Comparison of ENCODE assay signal across 10 cellular contexts in the genomic region with DNA sequence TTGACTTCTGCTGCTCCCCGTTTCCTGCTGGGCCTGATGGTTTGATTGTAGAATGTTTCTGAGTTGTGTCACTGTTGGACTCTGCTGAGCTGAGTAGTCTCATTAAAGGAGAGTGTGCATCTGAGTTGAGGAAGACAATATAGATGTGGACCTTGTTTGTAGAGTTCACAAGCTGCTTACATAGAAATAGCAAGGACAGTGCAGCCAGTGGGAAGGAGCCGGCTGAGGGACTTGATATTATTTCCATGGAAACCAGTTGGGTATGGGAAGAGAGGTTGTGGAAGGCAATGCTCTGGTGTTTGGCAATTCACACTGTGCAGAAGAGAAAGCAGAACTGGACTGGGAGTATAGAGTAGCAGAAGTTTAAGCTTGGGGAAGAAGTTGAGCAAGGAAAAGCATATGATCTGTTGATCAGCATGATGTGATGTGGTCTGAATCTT. TPM values are rescaled to one million over a fixed set of nuclear protein-coding genes. Genes with fewer than 3 reads are reported as not detected.
DNase-seq lines count a peak whose midpoint lies in the region; ATAC-seq and TF ChIP-seq lines count a peak whose summit lies in the region.
"Had no signal": no experiment of that assay in that cellular context is flagged by ENCODE, and none has a peak within 500 bp of the region (broad histone marks: within the 10 kb centered on the region; RNA-seq: fewer than 3 reads in every experiment).

No MANE protein-coding gene starts in this region.

- no peak overlapping the region for H3K9ac ChIP-seq in IMR-90 (ENCODE audit: low read depth, low read length)

- no peak overlapping the region for H2BK20ac ChIP-seq in IMR-90 (ENCODE audit: low read depth, low read length)

- WGBS in IMR-90 (ENCODE audit: extremely low coverage in 2 of 2, insufficient read length in 1 of 2), 2 experiments = 31% methylated on average over 2 of the region's 2 CpGs; no CpG with 5 or more reads in 1 of the 2 experiments

- ATAC-seq in IMR-90 (ENCODE audit: low read depth) = peak; percentile 31
- no peak for ATAC-seq in activated T-helper 17 cell treated with anti-CD3 and anti-CD28 coated beads, Interleukin-2, amount 50 U/mL, for 72 hours (replicated peaks)
- no peak for ATAC-seq in GM18867 (IDR thresholded peaks at IDR 0.05; ENCODE audit: unreplicated experiment)

- in situ Hi-C loops in IMR-90 (cut with MboI; ENCODE audit: low sequenced_read_pairs) = no loop called here

- H3K27me3 ChIP-seq in ACC112 (ENCODE audit: insufficient read depth, low read length) (no peaks in the 10 kb centered on the region), IMR-90 (ENCODE audit: control insufficient read depth, insufficient read depth, low read length) (no peaks in the 10 kb centered on the region), tibial artery (no peaks in the 10 kb centered on the region)

- no peak overlapping the region for H3K14ac ChIP-seq in IMR-90 (replicated peaks; ENCODE audit: low read depth, low read length)

- H4K91ac ChIP-seq in IMR-90 (ENCODE audit: insufficient read depth, low read depth, low read length) = no peak overlapping the region

- no peak for TF ChIP-seq POLR2A in IMR-90 (IDR thresholded peaks at IDR 0.05; ENCODE audit: low read depth, low read length)

- peak overlapping the region; percentile 96 for H3K27ac Mint-ChIP-seq in activated T-helper 17 cell treated with anti-CD3 and anti-CD28 coated beads, Interleukin-2, amount 50 U/mL, for 72 hours

- no peak overlapping the region for H3K4me2 ChIP-seq in IMR-90 (ENCODE audit: low read depth, low read length)

- CTCF ChIA-PET in IMR-90 (lab: Yijun Ruan, JAX) = no interaction called here

- BruUV-seq in IMR-90 (replicated peaks; lab: Mats Ljungman, UMichigan) = no TSS peak

- H2AFZ ChIP-seq in ACC112 (ENCODE audit: low read length, unreplicated experiment) (no peak overlapping the region), IMR-90 (replicated peaks; ENCODE audit: low read length, poor library complexity) (no peak overlapping the region)

- no peak overlapping the region for H4K5ac ChIP-seq in IMR-90 (ENCODE audit: low read depth, low read length)

- H3K9me3 ChIP-seq in IMR-90 (ENCODE audit: control insufficient read depth, insufficient read depth, low read length) (no peaks in the 10 kb centered on the region), tibial artery (no peaks in the 10 kb centered on the region)

- H4K20me1 ChIP-seq in IMR-90 (ENCODE audit: insufficient read depth, low read length) = peaks cover 85% of the 10 kb centered on the region

- dilution Hi-C loops in IMR-90 (cut with HindIII; ENCODE audit: low sequenced_read_pairs, unreplicated experiment) = no loop called here

- H3K4me3 ChIP-seq in ACC112 (ENCODE audit: low read depth, low read length) (no peak overlapping the region), IMR-90 (ENCODE audit: insufficient read depth, low read depth, low read length) (no peak overlapping the region), tibial artery (no peak overlapping the region)

- no peak for TF ChIP-seq RAD21 in IMR-90 (IDR thresholded peaks at IDR 0.05; ENCODE audit: low read length)

- no peak overlapping the region for H3K23ac ChIP-seq in IMR-90 (ENCODE audit: low read depth, low read length)

- POLR2A ChIA-PET in IMR-90 (lab: Charles Lee; ENCODE audit: unreplicated experiment) = no interaction called here

- H2AK5ac ChIP-seq in IMR-90 (ENCODE audit: low read depth, low read length) = 0 out of 2 replicates have a peak overlapping the region, but pooled peaks have one; percentile 7

- no peaks in the 10 kb centered on the region for H3K27me3 Mint-ChIP-seq in activated T-helper 17 cell treated with anti-CD3 and anti-CD28 coated beads, Interleukin-2, amount 50 U/mL, for 72 hours

- DNase-seq in IMR-90 (peak; percentile 51), kidney tubule cell (ENCODE audit: low spot score) (peak; percentile 42), tibial artery (no peak), iPS-NIHi11 (ENCODE audit: low spot score) (no peak), HuH-7 (ENCODE audit: low spot score) (no peak)
- DNase-seq: anterior cingulate cortex, DMS 273 treated with DMSO at 0.1 percent for 48 hours had no signal

- no peak overlapping the region for H2BK120ac ChIP-seq in IMR-90 (ENCODE audit: low read depth, low read length)

- peaks cover 12% of the 10 kb centered on the region for H3K36me3 Mint-ChIP-seq in activated T-helper 17 cell treated with anti-CD3 and anti-CD28 coated beads, Interleukin-2, amount 50 U/mL, for 72 hours (ENCODE audit: low read depth)

- no peak overlapping the region for H3K18ac ChIP-seq in IMR-90 (ENCODE audit: low read depth, low read length)

- H4K8ac ChIP-seq in IMR-90 (ENCODE audit: low read depth in 2 of 2, low read length in 2 of 2) = no peak overlapping the region

- peaks cover 42 to 80% of the 10 kb centered on the region in 2 experiments for H3K79me1 ChIP-seq in IMR-90 (ENCODE audit: low read depth in 1 of 2, low read length in 2 of 2)

- H3K9me3 Mint-ChIP-seq in activated T-helper 17 cell treated with anti-CD3 and anti-CD28 coated beads, Interleukin-2, amount 50 U/mL, for 72 hours = no peaks in the 10 kb centered on the region

- H3K27ac ChIP-seq in ACC112 (ENCODE audit: low read depth, low read length) (peak overlapping the region; percentile 62), IMR-90 (ENCODE audit: insufficient read depth, low read length) (no peak overlapping the region), tibial artery (no peak overlapping the region)

- no peak overlapping the region for H2BK15ac ChIP-seq in IMR-90 (ENCODE audit: low read depth, low read length)

- H3K79me2 ChIP-seq in ACC112 (ENCODE audit: control insufficient read depth, insufficient read depth, low read length, unreplicated experiment) = peaks cover 93% of the 10 kb centered on the region

- H3K9me1 ChIP-seq in IMR-90 (ENCODE audit: insufficient read depth, low read length) = peaks cover 34% of the 10 kb centered on the region

- H2AK9ac ChIP-seq in IMR-90 (replicated peaks; ENCODE audit: low read depth, low read length, poor library complexity) = no peak overlapping the region

- no peak for TF ChIP-seq CTCF in IMR-90 (conservative IDR thresholded peaks at IDR 0.05; ENCODE audit: low read depth, low read length)
- TF ChIP-seq CTCF in tibial artery (IDR thresholded peaks at IDR 0.05) = no peak

- no peak overlapping the region for H3K56ac ChIP-seq in IMR-90 (ENCODE audit: extremely low read depth, insufficient read depth, low read length)

- H3K4me1 Mint-ChIP-seq in activated T-helper 17 cell treated with anti-CD3 and anti-CD28 coated beads, Interleukin-2, amount 50 U/mL, for 72 hours = peaks cover 42% of the 10 kb centered on the region

- intact Hi-C loops in IMR-90 (cut with micrococcal nuclease) = no loop called here
- intact Hi-C loops in tibial artery (cut with DNase I; ENCODE audit: low total_unique reads) = no loop called here

- no peaks in the 10 kb centered on the region for H3K36me3 ChIP-seq in ACC112 (ENCODE audit: insufficient read depth, low read length)
- no peaks in the 10 kb centered on the region for H3K36me3 ChIP-seq in IMR-90 (ENCODE audit: control insufficient read depth, insufficient read depth, low read length)
- H3K36me3 ChIP-seq in tibial artery = no peaks in the 10 kb centered on the region

- peak overlapping the region; percentile 4 for H2BK5ac ChIP-seq in IMR-90 (ENCODE audit: low read depth, low read length, poor library complexity, severe bottlenecking)

- peaks cover 63% of the 10 kb centered on the region for H3K4me1 ChIP-seq in ACC112 (ENCODE audit: control insufficient read depth, insufficient read depth, low read length, unreplicated experiment)
- H3K4me1 ChIP-seq in IMR-90 (ENCODE audit: control insufficient read depth, insufficient read depth, low read length) = peaks cover 30% of the 10 kb centered on the region
- H3K4me1 ChIP-seq in tibial artery = peaks cover 0 to 87% (median 41%) of the 10 kb centered on the region in 4 donors

- no peak overlapping the region for H3K4ac ChIP-seq in IMR-90 (ENCODE audit: low read depth, low read length)

- peak overlapping the region; percentile 81 for H3K4me3 Mint-ChIP-seq in activated T-helper 17 cell treated with anti-CD3 and anti-CD28 coated beads, Interleukin-2, amount 50 U/mL, for 72 hours

TF ChIP-seq in IMR-90, 13 proteins besides CTCF, POLR2A, EP300 and RAD21:
- TF ChIP-seq MAFK (IDR thresholded peaks at IDR 0.05; ENCODE audit: low read depth, low read length) = no peak

RNA-seq across cellular contexts. Expression of gene IGF2R, which starts 14.8 kb away (rescaled TPM):
- 33.2 and 38.6 TPM in 2 replicates for total RNA-seq in IMR-90 (2012; rRNA removed)
- polyA plus RNA-seq in IMR-90 (2012; rRNA removed) = 37.2 and 41.4 TPM in 2 replicates
- polyA plus RNA-seq in IMR-90 (2012; cell fraction: cytosol; rRNA removed) = 20.4 and 27.1 TPM in 2 replicates
- polyA plus RNA-seq in IMR-90 (2012; cell fraction: nucleus; rRNA removed; ENCODE audit: low replicate concordance) = 24.9 and 43.2 TPM in 2 replicates
- total RNA-seq in activated T-helper 17 cell treated with anti-CD3 and anti-CD28 coated beads, Interleukin-2, amount 50 U/mL, for 72 hours = 10 to 100 TPM; 68.2 to 82.2 TPM

Comparison
In these comparisons a context has a peak if more than half of its experiments do, and no peak if none do; other contexts are left out.
1. DNase-seq: peak in IMR-90 (single experiment) and kidney tubule cell (single experiment); none in tibial artery (0 of 2), iPS-NIHi11 (single experiment) and HuH-7 (single experiment).